In the genomic region with DNA sequence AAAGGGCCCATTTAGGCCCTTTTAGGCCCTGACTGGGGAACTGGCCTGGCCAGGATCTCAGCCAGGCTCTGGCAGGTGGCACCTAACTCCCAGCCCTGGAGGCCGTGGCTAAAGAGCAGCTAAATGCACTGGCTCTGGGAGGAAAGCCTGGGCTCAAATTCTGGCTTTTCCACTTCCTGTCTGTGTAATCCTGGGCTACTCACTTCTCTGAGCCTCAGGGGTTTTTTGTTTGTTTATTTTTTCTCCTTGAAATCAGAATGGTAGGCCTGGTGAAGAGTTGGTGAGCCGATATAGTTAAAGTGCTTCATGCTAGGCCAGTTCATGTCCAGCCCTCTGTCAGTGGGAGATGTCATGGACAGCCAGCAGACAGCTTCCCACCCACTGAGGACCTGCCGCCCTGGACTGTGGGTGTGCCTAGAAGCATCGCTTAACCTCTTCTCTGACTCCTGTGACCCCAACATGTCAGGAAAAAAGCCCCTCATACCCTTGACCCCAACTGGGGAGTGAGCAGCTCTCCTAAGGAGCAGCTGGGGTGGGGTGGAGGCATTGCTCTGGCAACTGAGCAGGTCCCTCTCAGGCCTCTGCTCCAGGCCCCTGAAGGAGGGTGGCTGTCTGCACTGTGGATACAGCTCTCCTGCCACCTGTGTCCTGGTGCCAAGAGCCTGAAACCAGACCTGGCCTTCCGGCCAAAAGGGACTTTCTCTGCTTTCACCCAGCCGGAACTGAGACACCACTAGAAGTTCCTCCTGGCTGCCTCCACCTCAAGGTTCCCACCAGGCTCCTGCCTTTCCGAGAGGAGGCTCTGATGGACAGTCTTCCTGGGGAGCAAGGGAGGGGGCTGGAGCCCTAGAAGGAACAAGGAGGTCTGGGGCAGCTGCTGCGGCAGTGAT, we compare ENCODE assay signal across 1 cellular context.
TF ChIP-seq lines count a peak whose summit lies in the region.

No MANE protein-coding gene starts in this region.

TF ChIP-seq in WTC11, 78 proteins besides CTCF, POLR2A, EP300 and RAD21 (continued from another document):
- TF ChIP-seq, protein P1, sequence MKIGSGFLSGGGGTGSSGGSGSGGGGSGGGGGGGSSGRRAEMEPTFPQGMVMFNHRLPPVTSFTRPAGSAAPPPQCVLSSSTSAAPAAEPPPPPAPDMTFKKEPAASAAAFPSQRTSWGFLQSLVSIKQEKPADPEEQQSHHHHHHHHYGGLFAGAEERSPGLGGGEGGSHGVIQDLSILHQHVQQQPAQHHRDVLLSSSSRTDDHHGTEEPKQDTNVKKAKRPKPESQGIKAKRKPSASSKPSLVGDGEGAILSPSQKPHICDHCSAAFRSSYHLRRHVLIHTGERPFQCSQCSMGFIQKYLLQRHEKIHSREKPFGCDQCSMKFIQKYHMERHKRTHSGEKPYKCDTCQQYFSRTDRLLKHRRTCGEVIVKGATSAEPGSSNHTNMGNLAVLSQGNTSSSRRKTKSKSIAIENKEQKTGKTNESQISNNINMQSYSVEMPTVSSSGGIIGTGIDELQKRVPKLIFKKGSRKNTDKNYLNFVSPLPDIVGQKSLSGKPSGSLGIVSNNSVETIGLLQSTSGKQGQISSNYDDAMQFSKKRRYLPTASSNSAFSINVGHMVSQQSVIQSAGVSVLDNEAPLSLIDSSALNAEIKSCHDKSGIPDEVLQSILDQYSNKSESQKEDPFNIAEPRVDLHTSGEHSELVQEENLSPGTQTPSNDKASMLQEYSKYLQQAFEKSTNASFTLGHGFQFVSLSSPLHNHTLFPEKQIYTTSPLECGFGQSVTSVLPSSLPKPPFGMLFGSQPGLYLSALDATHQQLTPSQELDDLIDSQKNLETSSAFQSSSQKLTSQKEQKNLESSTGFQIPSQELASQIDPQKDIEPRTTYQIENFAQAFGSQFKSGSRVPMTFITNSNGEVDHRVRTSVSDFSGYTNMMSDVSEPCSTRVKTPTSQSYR (CRISPR knock-in tag; IDR thresholded peaks at IDR 0.05) = no peak
